ENCODE assay signal across 12 cellular contexts in the genomic region with DNA sequence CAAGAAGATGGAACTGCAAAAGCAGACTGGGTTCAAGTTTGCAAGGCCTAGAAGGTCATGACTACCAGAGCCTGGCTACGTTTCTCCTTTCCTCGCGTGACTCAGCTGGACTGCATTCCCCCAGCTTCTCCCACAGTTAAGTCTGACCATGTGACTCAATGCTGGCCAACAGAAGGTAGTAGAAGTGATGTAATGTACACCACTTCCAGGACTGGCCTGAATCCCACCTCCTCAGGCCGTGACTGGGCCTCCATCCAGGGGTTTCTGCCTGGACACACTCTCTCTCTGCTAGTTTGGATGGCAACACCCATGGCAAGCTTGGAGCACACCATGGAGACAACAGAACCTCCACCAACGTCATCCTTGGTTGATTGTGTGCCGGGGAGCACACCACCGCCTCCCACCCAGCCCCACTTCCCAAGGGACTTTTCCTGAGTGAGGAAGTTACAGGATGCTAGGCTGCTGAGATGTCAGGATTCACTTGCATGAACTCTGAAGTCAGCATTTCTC.
DNase-seq lines count a peak whose midpoint lies in the region; ATAC-seq and TF ChIP-seq lines count a peak whose summit lies in the region.
"Had no signal": no experiment of that assay in that cellular context is flagged by ENCODE, and none has a peak within 500 bp of the region (broad histone marks: within the 10 kb centered on the region; RNA-seq: fewer than 3 reads in every experiment).

No MANE protein-coding gene starts in this region.

- H3K27ac Mint-ChIP-seq in CD14-positive monocyte (no peak overlapping the region), H9 (no peak overlapping the region; a peak in 1 of 7 replicates)
- H3K27ac Mint-ChIP-seq: activated T-helper 1 cell treated with anti-CD3 and anti-CD28 coated beads, Interleukin-12 subunit alpha, Interleukin-12 subunit beta, Interleukin-2, Interleukin-4 antibody, amounts not matched to agents 30 ng/mL and 10 ng/mL and 1 ng/mL, durations not matched to agents 14 hours and 24 hours and 36 hours; CD8-positive, alpha-beta memory T cell; stimulated activated naive CD8-positive, alpha-beta T cell treated with anti-CD3 and anti-CD28 coated beads, Interleukin-15, Interleukin-2, amounts not matched to agents 100 ng/mL and 50 ng/mL, for 24 hours had no signal

- no peak overlapping the region for H2BK20ac ChIP-seq in H9 (ENCODE audit: low read depth, low read length, poor library complexity, severe bottlenecking)

- H2BK5ac ChIP-seq in H9 (ENCODE audit: insufficient read length, low read length): no peak overlapping the region

- no peak overlapping the region for H3K27ac ChIP-seq in H9 (ENCODE audit: insufficient read length, low read depth, low read length)

- H4K91ac ChIP-seq in H9 (ENCODE audit: insufficient read length, low read depth, low read length): no peak overlapping the region

- no peak overlapping the region for H3K23ac ChIP-seq in H9 (ENCODE audit: insufficient read length, low read depth, low read length)

- H4K5ac ChIP-seq in H9 (ENCODE audit: insufficient read length, low read depth, low read length): no peak overlapping the region

- H4K20me1 ChIP-seq in H9 (ENCODE audit: control insufficient read depth, insufficient read depth, insufficient read length): no peaks in the 10 kb centered on the region

- in situ Hi-C loops in astrocyte of the cerebellum (cut with HindIII; ENCODE audit: low sequenced_read_pairs): no loop called here

- peak; percentile 77 for DNase-seq in BJ (ENCODE audit: low read depth)
- DNase-seq in astrocyte of the cerebellum (ENCODE audit: low read depth): peak; percentile 74
- peak; percentile 77 for DNase-seq in left cardiac atrium
- peak; percentile 43 for DNase-seq in putamen (ENCODE audit: low spot score)
- no peak for DNase-seq in CD14-positive monocyte (ENCODE audit: low spot score)
- DNase-seq in H9: no peak
- DNase-seq in activated effector memory CD4-positive, alpha-beta T cell treated with anti-CD3 and anti-CD28 coated beads, Interleukin-2, amount 50 U/mL, for 16 hours: no peak
- DNase-seq: CD8-positive, alpha-beta memory T cell had no signal

- no peak overlapping the region for H3K4ac ChIP-seq in H9 (ENCODE audit: low read depth, low read length)

- H3K9me3 ChIP-seq in H9 (ENCODE audit: control insufficient read depth, low read depth, low read length): no peaks in the 10 kb centered on the region

- H3K23me2 ChIP-seq in H9 (ENCODE audit: insufficient read length, low read depth, low read length, poor library complexity, severe bottlenecking): no peaks in the 10 kb centered on the region

- TF ChIP-seq CTCF in BJ (IDR thresholded peaks at IDR 0.05; ENCODE audit: insufficient read depth, low read depth, low read length) (no peak), astrocyte of the cerebellum (IDR thresholded peaks at IDR 0.05; ENCODE audit: low read depth, low read length, missing control alignments) (no peak), CD14-positive monocyte (IDR thresholded peaks at IDR 0.05) (no peak), H9 (conservative IDR thresholded peaks at IDR 0.05) (no peak)

- H3T11ph ChIP-seq in H9 (ENCODE audit: low read length): no peak overlapping the region

- H3K9me3 Mint-ChIP-seq in CD14-positive monocyte: peaks cover 0 to 5% (median 0%) of the 10 kb centered on the region in 7 donors
- H3K9me3 Mint-ChIP-seq in H9: no peaks in the 10 kb centered on the region; a peak in 2 of 5 replicates
- H3K9me3 Mint-ChIP-seq: activated T-helper 1 cell treated with anti-CD3 and anti-CD28 coated beads, Interleukin-12 subunit alpha, Interleukin-12 subunit beta, Interleukin-2, Interleukin-4 antibody, amounts not matched to agents 30 ng/mL and 10 ng/mL and 1 ng/mL, durations not matched to agents 14 hours and 24 hours and 36 hours; CD8-positive, alpha-beta memory T cell; stimulated activated naive CD8-positive, alpha-beta T cell treated with anti-CD3 and anti-CD28 coated beads, Interleukin-15, Interleukin-2, amounts not matched to agents 100 ng/mL and 50 ng/mL, for 24 hours had no signal

- no peak overlapping the region for H3K14ac ChIP-seq in H9 (ENCODE audit: insufficient read depth, low read length)

- H2AFZ ChIP-seq in H9 (ENCODE audit: low read length): no peak overlapping the region

- no peaks in the 10 kb centered on the region for H3K36me3 ChIP-seq in BJ (ENCODE audit: control insufficient read depth, insufficient read depth, low read length)

- ATAC-seq in left cardiac atrium: peak; percentile 92 to 95
- no peak for ATAC-seq in GM18868 (IDR thresholded peaks at IDR 0.05; ENCODE audit: unreplicated experiment)

- no CpG with 5 or more reads among the region's 7 CpGs for WGBS in H9 (ENCODE audit: extremely low coverage, insufficient read length, low lambda C conversion rate)

- H3K36me3 Mint-ChIP-seq in CD14-positive monocyte (no peaks in the 10 kb centered on the region), H9 (ENCODE audit: insufficient read depth in 1 of 3, low read depth in 3 of 3) (no peaks in the 10 kb centered on the region; a peak in 1 of 7 replicates)
- H3K36me3 Mint-ChIP-seq: CD8-positive, alpha-beta memory T cell had no signal

- CTCF ChIA-PET in BJ (lab: Yijun Ruan, JAX): no interaction called here

- no peaks in the 10 kb centered on the region for H3K4me1 Mint-ChIP-seq in CD14-positive monocyte
- H3K4me1 Mint-ChIP-seq in H9: peaks cover 22 to 30% of the 10 kb centered on the region in 2 experiments
- H3K4me1 Mint-ChIP-seq: CD8-positive, alpha-beta memory T cell had no signal

- no peak overlapping the region for H2AK5ac ChIP-seq in H9 (ENCODE audit: insufficient read length, low read length)

- H2BK15ac ChIP-seq in H9 (ENCODE audit: low read depth, low read length): no peak overlapping the region

- H3K4me3 Mint-ChIP-seq in CD14-positive monocyte (no peak overlapping the region), H9 (no peak overlapping the region)
- H3K4me3 Mint-ChIP-seq: activated T-helper 1 cell treated with anti-CD3 and anti-CD28 coated beads, Interleukin-12 subunit alpha, Interleukin-12 subunit beta, Interleukin-2, Interleukin-4 antibody, amounts not matched to agents 30 ng/mL and 10 ng/mL and 1 ng/mL, durations not matched to agents 14 hours and 24 hours and 36 hours; CD8-positive, alpha-beta memory T cell; stimulated activated naive CD8-positive, alpha-beta T cell treated with anti-CD3 and anti-CD28 coated beads, Interleukin-15, Interleukin-2, amounts not matched to agents 100 ng/mL and 50 ng/mL, for 24 hours had no signal

- H3K4me3 ChIP-seq in BJ (ENCODE audit: low read depth, low read length) (no peak overlapping the region), astrocyte of the cerebellum (ENCODE audit: low read depth, low read length) (no peak overlapping the region)
- H3K4me3 ChIP-seq: lung had no signal

- H3K27me3 ChIP-seq in BJ (ENCODE audit: control insufficient read depth, insufficient read depth, low read length) (no peaks in the 10 kb centered on the region), H9 (ENCODE audit: insufficient read depth, low read length) (no peaks in the 10 kb centered on the region)

- no peak overlapping the region for H3K9ac ChIP-seq in H9 (ENCODE audit: extremely low read depth, insufficient read length, low read length)

- no peak overlapping the region for H3K18ac ChIP-seq in H9 (ENCODE audit: insufficient read length, low read depth, low read length)

- H3K27me3 Mint-ChIP-seq in CD14-positive monocyte (ENCODE audit: low read depth in 3 of 3) (peaks cover 2 to 6% (median 2%) of the 10 kb centered on the region in 3 donors), H9 (ENCODE audit: low read depth) (peaks cover 21% of the 10 kb centered on the region)
- H3K27me3 Mint-ChIP-seq: stimulated activated naive CD8-positive, alpha-beta T cell treated with anti-CD3 and anti-CD28 coated beads, Interleukin-15, Interleukin-2, amounts not matched to agents 100 ng/mL and 50 ng/mL, for 24 hours had no signal

- no peak overlapping the region for H4K8ac ChIP-seq in H9 (replicated peaks; ENCODE audit: insufficient read length, low read depth, low read length)

- intact Hi-C loops in left cardiac atrium (cut with DNase I): no loop called here
- intact Hi-C loops in CD14-positive monocyte (cut with micrococcal nuclease): no loop called here

- POLR2A ChIA-PET in BJ (lab: Charles Lee): no interaction called here

- no peaks in the 10 kb centered on the region for H3K79me2 ChIP-seq in H9 (ENCODE audit: insufficient read depth, low read length)

- H3K56ac ChIP-seq in H9 (ENCODE audit: insufficient read length, low read depth, low read length): no peak overlapping the region

- no peak overlapping the region for H3K4me2 ChIP-seq in H9 (ENCODE audit: insufficient read depth, insufficient read length, low read length)

- H2BK12ac ChIP-seq in H9 (ENCODE audit: insufficient read length, low read depth, low read length): no peak overlapping the region

- no peaks in the 10 kb centered on the region for H3K79me1 ChIP-seq in H9 (ENCODE audit: insufficient read depth, low read depth, low read length, poor library complexity, severe bottlenecking)

- H3K4me1 ChIP-seq in H9 (ENCODE audit: insufficient read depth, low read length): no peaks in the 10 kb centered on the region; the same call in 1 of the 2 replicates

- no peak overlapping the region for H2BK120ac ChIP-seq in H9 (ENCODE audit: low read depth, low read length, poor library complexity, severe bottlenecking)

Comparison
In these comparisons a context has a peak if more than half of its experiments do, and no peak if none do; other contexts are left out.
1. DNase-seq: peak in BJ (single experiment), astrocyte of the cerebellum (single experiment), left cardiac atrium (single experiment) and putamen (single experiment); none in CD14-positive monocyte (single experiment), H9 (single experiment) and activated effector memory CD4-positive, alpha-beta T cell treated with anti-CD3 and anti-CD28 coated beads, Interleukin-2, amount 50 U/mL, for 16 hours (single experiment).